8 cellular contexts compared by ENCODE assay signal in the genomic region with DNA sequence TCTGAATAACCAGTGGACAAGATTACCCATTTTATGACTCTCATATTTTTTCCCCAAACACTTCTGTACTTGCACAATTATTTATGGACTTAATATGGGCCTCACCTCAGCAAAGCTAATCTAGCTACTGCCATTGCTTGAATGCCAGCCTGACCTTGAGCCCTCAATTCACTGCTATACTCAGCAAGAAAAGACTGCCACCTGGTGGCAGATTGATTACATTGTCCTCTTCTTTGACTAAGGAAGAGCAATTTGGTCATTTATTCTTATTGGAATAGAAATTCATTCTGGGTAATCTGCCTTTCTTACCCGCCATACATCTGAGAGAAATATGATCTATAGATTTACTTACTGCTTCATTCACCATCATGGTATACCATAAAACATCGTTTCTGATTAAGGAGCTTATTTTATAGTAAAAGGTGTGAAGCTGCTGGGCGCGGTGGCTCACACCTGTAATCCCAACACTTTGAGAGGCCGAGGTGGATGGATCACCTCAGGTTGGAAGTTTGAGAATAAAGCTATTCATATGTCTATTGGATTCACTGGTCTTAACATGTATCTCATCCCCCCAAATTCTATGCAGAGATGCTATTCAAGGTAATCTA. TPM values are rescaled to one million over a fixed set of nuclear protein-coding genes. Genes with fewer than 3 reads are reported as not detected.
DNase-seq lines count a peak whose midpoint lies in the region; ATAC-seq and TF ChIP-seq lines count a peak whose summit lies in the region.

No MANE protein-coding gene starts in this region.

- no peak overlapping the region for H3K27ac ChIP-seq in lower lobe of right lung

- no peaks in the 10 kb centered on the region for H3K36me3 ChIP-seq in lower lobe of right lung

- no peak overlapping the region for H3K4me3 ChIP-seq in lower lobe of right lung

- ATAC-seq in GM18867 (IDR thresholded peaks at IDR 0.05; ENCODE audit: unreplicated experiment) = peak; percentile 81
- peak; percentile 83 for ATAC-seq in HG03378 (IDR thresholded peaks at IDR 0.05; ENCODE audit: unreplicated experiment)
- peak; percentile 85 to 87 for ATAC-seq in lower lobe of right lung

- peaks cover 6% of the 10 kb centered on the region for H3K4me1 ChIP-seq in lower lobe of right lung

- no peaks in the 10 kb centered on the region for H3K27me3 ChIP-seq in lower lobe of right lung (ENCODE audit: low read depth)

- TF ChIP-seq CTCF in lower lobe of right lung (IDR thresholded peaks at IDR 0.05) = peak; percentile 78

- DNase-seq in Ammon's horn (ENCODE audit: low spot score) (peak; percentile 93), NCI-H345 treated with DMSO at 0.1 percent for 48 hours (lab: John Stamatoyannopoulos, UW; ENCODE audit: unreplicated experiment) (peak; percentile 66), dermis microvascular lymphatic vessel endothelial cell (ENCODE audit: low read depth in 2 of 2) (peak; percentile 72 to 85), lower lobe of right lung (no peak)
- peak; percentile 48 for DNase-seq in activated CD4-positive, CD25-positive, alpha-beta regulatory T cell treated with anti-CD3 and anti-CD28 coated beads, Interleukin-2, amount 50 U/mL, for 72 hours
- peak; percentile 31 to 51 for DNase-seq in stimulated activated CD8-positive, alpha-beta memory T cell treated with anti-CD3 and anti-CD28 coated beads, Interleukin-2, amount 100 ng/mL, for 1 hour (ENCODE audit: low read depth in 2 of 2)

- intact Hi-C loops in lower lobe of right lung (cut with DNase I) = loop anchor here (5.0 kb wide), 1 partner anchor 137 kb away; no protein-coding TSS in a partner anchor

- no peaks in the 10 kb centered on the region for H3K9me3 ChIP-seq in lower lobe of right lung

RNA-seq across cellular contexts. Expression of gene DIPK1A, which starts 32.9 kb away (rescaled TPM):
- 0.13 and 0.76 TPM in 2 replicates for total RNA-seq in dermis microvascular lymphatic vessel endothelial cell
- total RNA-seq in lower lobe of right lung = 5.6 TPM
